Comparison of ENCODE assay signal across 24 cellular contexts in genomic region chr4:6923507-6923906, GRCh38. TPM values are rescaled to one million over a fixed set of nuclear protein-coding genes. Genes with fewer than 3 reads are reported as not detected.
DNase-seq lines count a peak whose midpoint lies in the region; ATAC-seq, FAIRE-seq and TF ChIP-seq lines count a peak whose summit lies in the region.
"Had no signal": no experiment of that assay in that cellular context is flagged by ENCODE, and none has a peak within 500 bp of the region (broad histone marks: within the 10 kb centered on the region; RNA-seq: fewer than 3 reads in every experiment).

No MANE protein-coding gene starts in this region.

- no peak overlapping the region for H3K4me3 ChIP-seq in breast epithelium
- H3K4me3 ChIP-seq in psoas muscle: no peak overlapping the region
- H3K4me3 ChIP-seq in kidney (ENCODE audit: low read length in 2 of 2): no peak overlapping the region
- H3K4me3 ChIP-seq: MG63, SJCRH30 had no signal

- H3K27me3 Mint-ChIP-seq in MCF 10A (ENCODE audit: insufficient read depth, unreplicated experiment): no peaks in the 10 kb centered on the region
- no peaks in the 10 kb centered on the region for H3K27me3 Mint-ChIP-seq in CD4-positive, alpha-beta T cell
- no peaks in the 10 kb centered on the region for H3K27me3 Mint-ChIP-seq in dendritic cell treated with granulocyte-macrophage colony-stimulating factor and Interleukin-4, amounts not matched to agents 40 ng/mL and 50 ng/mL, for 4 days
- H3K27me3 Mint-ChIP-seq: CD4-positive, alpha-beta memory T cell had no signal

- intact Hi-C loops in MCF 10A (cut with micrococcal nuclease) (no loop called here), breast epithelium (cut with DNase I; ENCODE audit: low total_unique reads) (no loop called here), psoas muscle (cut with DNase I) (no loop called here), kidney (cut with DNase I) (no loop called here)
- intact Hi-C loops in CD4-positive, alpha-beta T cell (cut with DNase I, micrococcal nuclease): no loop called here
- intact Hi-C loops in dendritic cell treated with granulocyte-macrophage colony-stimulating factor and Interleukin-4, amounts not matched to agents 40 ng/mL and 50 ng/mL, for 4 days (cut with micrococcal nuclease): no loop called here

- no peak overlapping the region for H3K4me3 Mint-ChIP-seq in MCF 10A (ENCODE audit: unreplicated experiment)
- H3K4me3 Mint-ChIP-seq in CD4-positive, alpha-beta T cell: no peak overlapping the region
- no peak overlapping the region for H3K4me3 Mint-ChIP-seq in dendritic cell treated with granulocyte-macrophage colony-stimulating factor and Interleukin-4, amounts not matched to agents 40 ng/mL and 50 ng/mL, for 4 days

- POLR2A ChIA-PET in MCF 10A (lab: Yijun Ruan, JAX): interaction anchor here (0.6 to 0.7 kb wide), 2 partner anchors 12 to 22 kb away, joined by 3 to 5 read pairs; no protein-coding TSS in a partner anchor
- POLR2A ChIA-PET in CD4-positive, alpha-beta T cell (lab: Charles Lee): no interaction called here

- TF ChIP-seq POLR2A in breast epithelium (IDR thresholded peaks at IDR 0.05): no peak
- TF ChIP-seq POLR2A in H54 (IDR thresholded peaks at IDR 0.05; ENCODE audit: low read depth, low read length): no peak

- H3K27me3 ChIP-seq in breast epithelium: no peaks in the 10 kb centered on the region
- no peaks in the 10 kb centered on the region for H3K27me3 ChIP-seq in CD4-positive, alpha-beta T cell (ENCODE audit: control insufficient read depth, insufficient read depth, low read length)
- H3K27me3 ChIP-seq in psoas muscle (ENCODE audit: insufficient read depth in 3 of 3, low read length in 2 of 3): no peaks in the 10 kb centered on the region
- H3K27me3 ChIP-seq: MG63, SJCRH30 had no signal

- H3K27ac Mint-ChIP-seq in MCF 10A (ENCODE audit: low read depth, unreplicated experiment): no peak overlapping the region
- peak overlapping the region; percentile 51 for H3K27ac Mint-ChIP-seq in CD4-positive, alpha-beta T cell
- H3K27ac Mint-ChIP-seq in dendritic cell treated with granulocyte-macrophage colony-stimulating factor and Interleukin-4, amounts not matched to agents 40 ng/mL and 50 ng/mL, for 4 days: peak overlapping the region; percentile 96

- H3K27ac ChIP-seq in breast epithelium: no peak overlapping the region
- no peak overlapping the region for H3K27ac ChIP-seq in CD4-positive, alpha-beta T cell (ENCODE audit: low read depth, low read length)
- H3K27ac ChIP-seq in psoas muscle: peak overlapping the region; percentile 68
- H3K27ac ChIP-seq in kidney (ENCODE audit: low read depth in 2 of 2, low read length in 2 of 2): no peak overlapping the region
- H3K27ac ChIP-seq: SJCRH30 had no signal

- CTCF ChIA-PET in MCF 10A (lab: Yijun Ruan, JAX): no interaction called here
- CTCF ChIA-PET in CD4-positive, alpha-beta T cell (lab: Charles Lee): no interaction called here

- TF ChIP-seq CTCF in MCF 10A (IDR thresholded peaks at IDR 0.05; ENCODE audit: unreplicated experiment): no peak
- TF ChIP-seq CTCF in breast epithelium (IDR thresholded peaks at IDR 0.05): no peak
- TF ChIP-seq CTCF in CD4-positive, alpha-beta T cell (IDR thresholded peaks at IDR 0.05): no peak
- TF ChIP-seq CTCF in psoas muscle (IDR thresholded peaks at IDR 0.05): no peak
- TF ChIP-seq CTCF in kidney (IDR thresholded peaks at IDR 0.05; ENCODE audit: borderline replicate concordance, extremely low read depth, insufficient read depth): no peak

- ATAC-seq in CD4-positive, alpha-beta T cell (ENCODE audit: poor library complexity): no peak
- peak in 2 of 4 donors; percentile 3 to 9 for ATAC-seq in psoas muscle
- ATAC-seq: SK-N-SH treated with all-trans-retinoic acid at 6 μM for 48 hours had no signal

- no peaks in the 10 kb centered on the region for H3K4me1 ChIP-seq in breast epithelium
- H3K4me1 ChIP-seq in psoas muscle: peaks cover 32% of the 10 kb centered on the region
- peaks cover 15 to 36% of the 10 kb centered on the region in 2 donors for H3K4me1 ChIP-seq in kidney (ENCODE audit: control insufficient read depth in 1 of 2, insufficient read depth in 1 of 2, low read depth in 1 of 2, low read length in 2 of 2)

- H3K36me3 Mint-ChIP-seq in MCF 10A (ENCODE audit: insufficient read depth, unreplicated experiment): peaks cover 38% of the 10 kb centered on the region
- peaks cover 44% of the 10 kb centered on the region for H3K36me3 Mint-ChIP-seq in CD4-positive, alpha-beta T cell (ENCODE audit: low read depth)
- peaks cover 87% of the 10 kb centered on the region for H3K36me3 Mint-ChIP-seq in dendritic cell treated with granulocyte-macrophage colony-stimulating factor and Interleukin-4, amounts not matched to agents 40 ng/mL and 50 ng/mL, for 4 days (ENCODE audit: low read depth)

- DNase-seq in MCF 10A (ENCODE audit: unreplicated experiment): no peak
- DNase-seq in breast epithelium (ENCODE audit: low spot score in 2 of 2): no peak
- DNase-seq in CD4-positive, alpha-beta T cell: no peak
- no peak for DNase-seq in psoas muscle
- DNase-seq in NCI-H1092 treated with DMSO at 0.1 percent for 48 hours (lab: John Stamatoyannopoulos, UW): no peak
- DNase-seq in H54 (ENCODE audit: insufficient read length, low spot score): no peak
- no peak for DNase-seq in kidney
- DNase-seq: Caco-2; CD4-positive, alpha-beta memory T cell; H7; KBM-7; MG63; NCI-H1417; NCI-H187; NCI-H2081 treated with DMSO at 0.1 percent for 48 hours; NCI-H2171 treated with DMSO at 0.1 percent for 48 hours; NCI-H345; NCI-H524; NCI-H774; SJCRH30 had no signal

- H3K9me3 Mint-ChIP-seq in MCF 10A (ENCODE audit: unreplicated experiment): no peaks in the 10 kb centered on the region
- no peaks in the 10 kb centered on the region for H3K9me3 Mint-ChIP-seq in CD4-positive, alpha-beta T cell
- H3K9me3 Mint-ChIP-seq in dendritic cell treated with granulocyte-macrophage colony-stimulating factor and Interleukin-4, amounts not matched to agents 40 ng/mL and 50 ng/mL, for 4 days: no peaks in the 10 kb centered on the region
- H3K9me3 Mint-ChIP-seq: CD4-positive, alpha-beta memory T cell had no signal

- BruUV-seq in MCF 10A (replicated peaks; lab: Mats Ljungman, UMichigan): TSS peak; percentile 57

- H3K36me3 ChIP-seq in breast epithelium: no peaks in the 10 kb centered on the region
- peaks cover 0 to 9% of the 10 kb centered on the region in 2 donors for H3K36me3 ChIP-seq in psoas muscle (ENCODE audit: insufficient read depth in 1 of 2, low read depth in 1 of 2)
- peaks cover 16 to 18% of the 10 kb centered on the region in 2 donors for H3K36me3 ChIP-seq in kidney (ENCODE audit: control insufficient read depth in 1 of 2, insufficient read depth in 2 of 2, low read length in 2 of 2)
- H3K36me3 ChIP-seq: MG63 had no signal

- FAIRE-seq in H54 (lab: Jason Lieb, UNC) (no peak), kidney (lab: Jason Lieb, UNC) (no peak)
- FAIRE-seq: G401.6, RCC 7860 had no signal

- 97 to 98% (median 98%) methylated on average over 32 of the region's 32 CpGs for WGBS in psoas muscle, 3 donors

- no peaks in the 10 kb centered on the region for H3K4me1 Mint-ChIP-seq in MCF 10A (ENCODE audit: insufficient read depth, unreplicated experiment)
- peaks cover 75% of the 10 kb centered on the region for H3K4me1 Mint-ChIP-seq in CD4-positive, alpha-beta T cell (ENCODE audit: low read depth)
- peaks cover 87% of the 10 kb centered on the region for H3K4me1 Mint-ChIP-seq in dendritic cell treated with granulocyte-macrophage colony-stimulating factor and Interleukin-4, amounts not matched to agents 40 ng/mL and 50 ng/mL, for 4 days (ENCODE audit: low read depth)

- H3K9ac ChIP-seq in kidney (ENCODE audit: low read length in 2 of 2): no peak overlapping the region

- no peaks in the 10 kb centered on the region for H3K9me3 ChIP-seq in breast epithelium
- no peaks in the 10 kb centered on the region for H3K9me3 ChIP-seq in CD4-positive, alpha-beta T cell (ENCODE audit: control insufficient read depth, low read length)
- H3K9me3 ChIP-seq in psoas muscle: no peaks in the 10 kb centered on the region
- H3K9me3 ChIP-seq in kidney (ENCODE audit: control insufficient read depth in 1 of 2, low read length in 2 of 2): no peaks in the 10 kb centered on the region
- H3K9me3 ChIP-seq: Caco-2, MG63, SJCRH30 had no signal

RNA-seq across cellular contexts. Expression of gene TBC1D14, which starts 13.9 kb away (rescaled TPM):
- total RNA-seq in MCF 10A (2022) (52.6 and 55.1 TPM in 2 replicates), breast epithelium (10 to 100 TPM; 48.5 to 57.3 (median 48.7) TPM), psoas muscle (10 to 100 TPM; 32.7 to 45.5 (median 35.6) TPM), kidney (77.7 TPM)
- 10 to 100 TPM; 31.2 to 34.1 TPM for total RNA-seq in CD4-positive, alpha-beta T cell
- polyA plus RNA-seq in psoas muscle (10 to 100 TPM; 14.7 to 44.3 (median 17.7) TPM), kidney (ENCODE audit: insufficient read depth, low read depth, low replicate concordance) (44.9 TPM)
